ENCODE assay signal across 6 cellular contexts in the genomic region with DNA sequence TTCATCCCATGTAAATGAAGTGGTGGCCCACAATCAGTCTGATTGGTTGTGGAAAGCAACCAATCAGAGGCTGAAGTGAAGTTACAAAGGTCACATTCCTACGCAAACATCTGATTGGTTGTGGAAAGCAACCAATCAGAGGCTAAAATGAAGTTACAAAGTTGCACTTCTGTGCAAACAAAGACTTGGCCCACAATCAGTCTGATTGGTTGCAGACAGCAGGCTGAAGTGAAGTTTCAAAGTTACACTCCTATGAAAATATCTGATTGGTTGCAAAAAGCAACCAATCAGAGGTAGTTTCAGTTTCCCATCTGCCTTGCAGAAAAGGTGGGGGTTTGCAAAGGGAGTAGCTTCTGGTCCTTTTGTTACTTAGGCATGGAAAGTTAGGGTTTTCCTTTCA.
A peak's percentile ranks its signal among the peaks of the same experiment; 100 is the strongest.
DNase-seq lines count a peak whose midpoint lies in the region; TF ChIP-seq lines count a peak whose summit lies in the region.
"Not testable (repeated sequence)": the region's sequence is repeated elsewhere in the genome, so short reads cannot be mapped to it uniquely, and the experiment has no call there.

No MANE protein-coding gene starts in this region.

- not testable (repeated sequence) for H3K14ac ChIP-seq in neuronal stem cell (ENCODE audit: low read length)

- H2BK5ac ChIP-seq in neuronal stem cell (ENCODE audit: low read length): not testable (repeated sequence)

- DNase-seq in ACHN (peak; percentile 27), HT1080 (ENCODE audit: low read depth) (peak; percentile 4), M059J (ENCODE audit: low read depth) (peak; percentile 31), OCI-M1 (lab: John Stamatoyannopoulos, UW) (peak; percentile 75), erythroblast (lab: John Stamatoyannopoulos, UW) (peak; percentile 5)
- not testable (repeated sequence) for DNase-seq in neuronal stem cell (ENCODE audit: low spot score)

- not testable (repeated sequence) for H3K4me1 ChIP-seq in neuronal stem cell (ENCODE audit: control insufficient read depth in 2 of 2, insufficient read depth in 1 of 2, low read depth in 1 of 2, low read length in 2 of 2)

- H3K23ac ChIP-seq in neuronal stem cell (ENCODE audit: low read depth, low read length, poor library complexity): not testable (repeated sequence)

- H3K4ac ChIP-seq in neuronal stem cell (ENCODE audit: low read length): not testable (repeated sequence)

- not testable (repeated sequence) for H3K18ac ChIP-seq in neuronal stem cell (ENCODE audit: low read length)

- TF ChIP-seq POLR2A in erythroblast (IDR thresholded peaks at IDR 0.05; ENCODE audit: low read length): not testable (repeated sequence)

- H4K8ac ChIP-seq in neuronal stem cell (ENCODE audit: low read depth, low read length): not testable (repeated sequence)

- H2BK12ac ChIP-seq in neuronal stem cell (ENCODE audit: low read length): not testable (repeated sequence)

- not testable (repeated sequence) for H2AK5ac ChIP-seq in neuronal stem cell (ENCODE audit: low read depth, low read length)

- H3K36me3 ChIP-seq in neuronal stem cell (replicated peaks in 1 of 2; ENCODE audit: control insufficient read depth in 2 of 2, insufficient read depth in 2 of 2, low read length in 2 of 2): not testable (repeated sequence)

- H3K9ac ChIP-seq in neuronal stem cell (ENCODE audit: low read depth, low read length, poor library complexity): not testable (repeated sequence)

- not testable (repeated sequence) for H3K9me3 ChIP-seq in neuronal stem cell (replicated peaks in 1 of 2; ENCODE audit: control insufficient read depth in 2 of 2, insufficient read depth in 1 of 2, low read depth in 1 of 2, low read length in 2 of 2)

- not testable (repeated sequence) for H2BK120ac ChIP-seq in neuronal stem cell (ENCODE audit: low read depth, low read length)

- H3K4me2 ChIP-seq in neuronal stem cell (ENCODE audit: insufficient read depth, low read length, poor library complexity, severe bottlenecking): not testable (repeated sequence)

- H2AFZ ChIP-seq in neuronal stem cell (ENCODE audit: low read length): peak overlapping the region; percentile 42

- not testable (repeated sequence) for H2BK15ac ChIP-seq in neuronal stem cell (ENCODE audit: low read length)

- not testable (repeated sequence) for H3K79me1 ChIP-seq in neuronal stem cell (ENCODE audit: low read depth, low read length)

- in situ Hi-C loops in ACHN (cut with HindIII; ENCODE audit: low pct_ligation_motif_present, low pct_unique_long_range_greater_than_20kb, low sequenced_read_pairs): not testable (repeated sequence)

- not testable (repeated sequence) for H4K91ac ChIP-seq in neuronal stem cell (ENCODE audit: low read depth, low read length, poor library complexity)

- not testable (repeated sequence) for H3K27ac ChIP-seq in neuronal stem cell (replicated peaks; ENCODE audit: low read length)

- H3K4me3 ChIP-seq in neuronal stem cell (ENCODE audit: low read length in 2 of 2): not testable (repeated sequence)

- WGBS in neuronal stem cell (ENCODE audit: extremely low coverage in 2 of 2, insufficient read length in 2 of 2, insufficient replicate concordance in 1 of 2), 2 donors: no CpG with 5 or more reads among the region's 1 CpG

- H3K27me3 ChIP-seq in neuronal stem cell (ENCODE audit: control insufficient read depth in 3 of 3, insufficient read depth in 3 of 3, low read depth in 1 of 3, low read length in 3 of 3): not testable (repeated sequence)
